In the genomic region with DNA sequence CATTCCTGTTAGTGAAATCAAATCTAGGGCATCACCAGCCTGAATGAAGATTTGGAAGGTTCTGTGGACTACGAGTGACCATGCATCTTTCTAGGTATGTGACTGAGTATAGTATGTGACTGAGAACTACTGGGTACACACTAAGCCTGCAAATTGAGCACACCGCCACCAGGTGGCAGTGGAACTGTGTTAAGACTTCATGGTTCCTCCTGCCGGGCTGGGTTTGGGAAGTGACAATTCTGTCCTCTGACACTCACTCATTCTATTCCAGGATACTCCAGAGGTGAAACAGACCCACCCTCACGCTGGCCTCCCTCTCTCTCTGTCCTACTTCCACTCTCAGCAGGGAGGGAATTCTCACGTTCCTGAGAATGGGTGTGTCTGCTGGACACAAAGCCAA, we compare ENCODE assay signal across 7 cellular contexts.
A peak's percentile ranks its signal among the peaks of the same experiment; 100 is the strongest.
DNase-seq lines count a peak whose midpoint lies in the region; ATAC-seq, FAIRE-seq and TF ChIP-seq lines count a peak whose summit lies in the region.

No MANE protein-coding gene starts in this region.

- no peaks in the 10 kb centered on the region for H3K27me3 ChIP-seq in lower lobe of right lung (ENCODE audit: low read depth)

- H3K9me3 ChIP-seq in lower lobe of right lung, result no peaks in the 10 kb centered on the region

- ATAC-seq in activated T-cell treated with anti-CD3 and anti-CD28 coated beads, Interleukin-2, amount 50 U/mL, for 4 hours, result peak; percentile 46 to 52
- ATAC-seq in lower lobe of right lung (peak in 1 of 2 donors; percentile 33), HG03571 (IDR thresholded peaks at IDR 0.05; ENCODE audit: unreplicated experiment) (no peak), HG03175 (IDR thresholded peaks at IDR 0.05; ENCODE audit: unreplicated experiment) (no peak)

- H3K4me1 Mint-ChIP-seq in activated T-cell treated with anti-CD3 and anti-CD28 coated beads, Interleukin-2, amount 50 U/mL, for 4 hours (ENCODE audit: low read depth), result no peaks in the 10 kb centered on the region

- peak; percentile 98 for FAIRE-seq in GM12891 (lab: Jason Lieb, UNC)

- H3K36me3 Mint-ChIP-seq in activated T-cell treated with anti-CD3 and anti-CD28 coated beads, Interleukin-2, amount 50 U/mL, for 4 hours (ENCODE audit: insufficient read depth), result no peaks in the 10 kb centered on the region

- no peak for TF ChIP-seq POLR2A in GM12891 (IDR thresholded peaks at IDR 0.05; ENCODE audit: low read depth, low read length)

- no peaks in the 10 kb centered on the region for H3K4me1 ChIP-seq in lower lobe of right lung

- H3K36me3 ChIP-seq in lower lobe of right lung, result no peaks in the 10 kb centered on the region

- no peak overlapping the region for H3K27ac ChIP-seq in lower lobe of right lung

- TF ChIP-seq CTCF in lower lobe of right lung (IDR thresholded peaks at IDR 0.05), result no peak

- intact Hi-C loops in lower lobe of right lung (cut with DNase I), result no loop called here

- H3K4me3 Mint-ChIP-seq in activated T-cell treated with anti-CD3 and anti-CD28 coated beads, Interleukin-2, amount 50 U/mL, for 4 hours, result no peak overlapping the region

- DNase-seq in GM12891 (ENCODE audit: insufficient read length, low spot score) (no peak), NAMALWA (ENCODE audit: low spot score) (peak; percentile 83), lower lobe of right lung (peak; percentile 50), HuH-7 (ENCODE audit: low spot score) (no peak)
- no peak for DNase-seq in activated T-cell treated with anti-CD3 and anti-CD28 coated beads, Interleukin-2, amount 50 U/mL, for 4 hours

- H3K9me3 Mint-ChIP-seq in activated T-cell treated with anti-CD3 and anti-CD28 coated beads, Interleukin-2, amount 50 U/mL, for 4 hours, result no peaks in the 10 kb centered on the region

- H3K4me3 ChIP-seq in lower lobe of right lung, result no peak overlapping the region

- H3K27me3 Mint-ChIP-seq in activated T-cell treated with anti-CD3 and anti-CD28 coated beads, Interleukin-2, amount 50 U/mL, for 4 hours (ENCODE audit: low read depth), result no peaks in the 10 kb centered on the region

TF ChIP-seq in GM12891, 5 proteins besides CTCF, POLR2A, EP300 and RAD21:
- TF ChIP-seq PAX5 (IDR thresholded peaks at IDR 0.05; ENCODE audit: insufficient read depth, low read length, severe bottlenecking), result no peak
- TF ChIP-seq POLR2AphosphoS5 (IDR thresholded peaks at IDR 0.05; ENCODE audit: low read depth, low read length), result no peak
- TF ChIP-seq SPI1 (IDR thresholded peaks at IDR 0.05; ENCODE audit: low read depth, low read length), result no peak
- TF ChIP-seq TAF1 (IDR thresholded peaks at IDR 0.05; ENCODE audit: low read depth, low read length), result no peak
- TF ChIP-seq POU2F2 (IDR thresholded peaks at IDR 0.05; ENCODE audit: low read depth, low read length), result no peak

Comparison
In these comparisons a context has a peak if more than half of its experiments do, and no peak if none do; other contexts are left out.
1. DNase-seq: peak in NAMALWA (single experiment) and lower lobe of right lung (single experiment); none in GM12891 (single experiment), activated T-cell treated with anti-CD3 and anti-CD28 coated beads, Interleukin-2, amount 50 U/mL, for 4 hours (single experiment) and HuH-7 (single experiment).
2. ATAC-seq: peak in activated T-cell treated with anti-CD3 and anti-CD28 coated beads, Interleukin-2, amount 50 U/mL, for 4 hours (2 of 2); none in HG03571 (single experiment) and HG03175 (single experiment).